In the genomic region with DNA sequence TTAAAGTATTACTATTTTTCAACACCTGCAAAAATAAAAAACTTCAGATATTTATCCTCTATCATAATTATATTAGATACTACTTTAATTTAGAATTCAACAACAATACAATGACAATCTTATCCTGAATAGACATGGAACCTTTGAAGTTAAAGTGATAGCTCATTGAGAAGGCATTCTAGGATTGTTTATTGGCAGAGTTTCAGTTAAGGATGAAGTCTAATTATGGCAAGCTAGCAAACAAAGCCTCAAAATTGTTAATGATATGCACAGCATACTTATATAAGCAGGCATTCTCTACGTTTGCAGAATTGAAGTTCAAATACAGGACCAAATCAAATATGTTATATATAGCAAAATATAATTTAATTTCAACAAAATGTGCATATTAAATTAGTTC, we compare ENCODE assay signal across 1 cellular context.
TF ChIP-seq lines count a peak whose summit lies in the region.

No MANE protein-coding gene starts in this region.

TF ChIP-seq in SK-N-SH, 30 proteins besides CTCF, POLR2A, EP300 and RAD21 (continued from another document):
- no peak for TF ChIP-seq MAX (IDR thresholded peaks at IDR 0.05; ENCODE audit: low read depth)
- no peak for TF ChIP-seq YY1 (IDR thresholded peaks at IDR 0.05; ENCODE audit: low read depth)
- TF ChIP-seq PBX3 (IDR thresholded peaks at IDR 0.05) = no peak
- TF ChIP-seq REST (IDR thresholded peaks at IDR 0.05; ENCODE audit: low read depth, low read length) = no peak
- TF ChIP-seq GABPA (IDR thresholded peaks at IDR 0.05; ENCODE audit: low read depth) = no peak
- TF ChIP-seq CHD2 (IDR thresholded peaks at IDR 0.05; ENCODE audit: low read length, partially characterized antibody) = no peak
- no peak for TF ChIP-seq MXI1 (IDR thresholded peaks at IDR 0.05; ENCODE audit: low read depth, low read length)
- TF ChIP-seq SMC3 (IDR thresholded peaks at IDR 0.05; ENCODE audit: low read depth, low read length) = no peak
- TF ChIP-seq FOXJ3 (CRISPR knock-in tag; IDR thresholded peaks at IDR 0.05) = no peak
TF ChIP-seq in SK-N-SH: peak in this region for 0.
